ENCODE assay signal across 8 cellular contexts in the genomic region with DNA sequence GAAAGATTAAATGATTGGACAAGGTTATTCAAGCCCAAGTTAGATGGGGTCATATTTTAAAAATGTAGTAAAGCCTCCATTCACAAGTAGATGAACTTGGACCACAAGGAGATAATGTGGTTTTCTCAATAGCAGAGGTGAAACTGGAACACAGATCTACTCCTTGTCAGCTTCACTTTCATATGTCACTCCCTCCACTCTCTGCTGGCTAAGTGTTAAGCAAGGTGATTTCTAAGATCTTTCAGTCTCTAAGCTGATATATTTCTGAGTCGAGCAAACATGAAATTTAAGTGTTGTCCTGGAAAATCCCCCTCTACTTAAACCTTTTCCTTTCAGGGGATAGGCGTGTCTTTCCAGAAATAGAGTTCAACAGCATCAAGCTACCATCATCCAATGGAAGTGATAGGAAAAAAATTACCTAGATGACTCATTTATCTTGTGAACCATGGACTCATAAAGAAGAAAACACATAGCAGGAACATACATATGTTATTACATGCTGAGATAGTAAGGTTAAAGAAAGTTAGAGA.
DNase-seq lines count a peak whose midpoint lies in the region; ATAC-seq and TF ChIP-seq lines count a peak whose summit lies in the region.

No MANE protein-coding gene starts in this region.

- H3K36me3 Mint-ChIP-seq in T-helper 1 cell treated with Interleukin-12 subunit alpha and Interleukin-12 subunit beta and Interleukin-4 antibody, amounts not matched to agents 30 μg/mL and 1 μg/mL, for 36 hours (ENCODE audit: low read depth) = peaks cover 5% of the 10 kb centered on the region

- no peak for TF ChIP-seq CTCF in GM12865 (IDR thresholded peaks at IDR 0.05; ENCODE audit: insufficient read depth, low read depth, low read length, missing control alignments)

- H3K27ac Mint-ChIP-seq in T-helper 1 cell treated with Interleukin-12 subunit alpha and Interleukin-12 subunit beta and Interleukin-4 antibody, amounts not matched to agents 30 μg/mL and 1 μg/mL, for 36 hours = no peak overlapping the region

- H3K4me3 Mint-ChIP-seq in T-helper 1 cell treated with Interleukin-12 subunit alpha and Interleukin-12 subunit beta and Interleukin-4 antibody, amounts not matched to agents 30 μg/mL and 1 μg/mL, for 36 hours = peak overlapping the region; percentile 25

- peaks cover 16% of the 10 kb centered on the region for H3K4me1 Mint-ChIP-seq in T-helper 1 cell treated with Interleukin-12 subunit alpha and Interleukin-12 subunit beta and Interleukin-4 antibody, amounts not matched to agents 30 μg/mL and 1 μg/mL, for 36 hours (ENCODE audit: low read depth)

- no peak overlapping the region; the same call in 1 of the 2 replicates for H3K4me3 ChIP-seq in GM12865 (ENCODE audit: low read depth, low read length)

- ATAC-seq in GM19351 (IDR thresholded peaks at IDR 0.05; ENCODE audit: unreplicated experiment) (peak; percentile 94), HG02885 (IDR thresholded peaks at IDR 0.05; ENCODE audit: poor library complexity, unreplicated experiment) (peak; percentile 95)

- DNase-seq in GM12865 (ENCODE audit: low read depth) (peak; percentile 92), islet precursor cell (no peak), NCI-H82 (lab: John Stamatoyannopoulos, UW) (no peak), NCI-H2107 treated with DMSO at 0.1 percent for 48 hours (lab: John Stamatoyannopoulos, UW; ENCODE audit: unreplicated experiment) (no peak)
- no peak for DNase-seq in activated CD8-positive, alpha-beta memory T cell treated with anti-CD3 and anti-CD28 coated beads, Interleukin-2, amount 50 U/mL, for 48 hours

- peaks cover 4% of the 10 kb centered on the region for H3K27me3 Mint-ChIP-seq in T-helper 1 cell treated with Interleukin-12 subunit alpha and Interleukin-12 subunit beta and Interleukin-4 antibody, amounts not matched to agents 30 μg/mL and 1 μg/mL, for 36 hours (ENCODE audit: low read depth)

- peaks cover 5% of the 10 kb centered on the region for H3K9me3 Mint-ChIP-seq in T-helper 1 cell treated with Interleukin-12 subunit alpha and Interleukin-12 subunit beta and Interleukin-4 antibody, amounts not matched to agents 30 μg/mL and 1 μg/mL, for 36 hours
